9 cellular contexts compared by ENCODE assay signal in the genomic region with DNA sequence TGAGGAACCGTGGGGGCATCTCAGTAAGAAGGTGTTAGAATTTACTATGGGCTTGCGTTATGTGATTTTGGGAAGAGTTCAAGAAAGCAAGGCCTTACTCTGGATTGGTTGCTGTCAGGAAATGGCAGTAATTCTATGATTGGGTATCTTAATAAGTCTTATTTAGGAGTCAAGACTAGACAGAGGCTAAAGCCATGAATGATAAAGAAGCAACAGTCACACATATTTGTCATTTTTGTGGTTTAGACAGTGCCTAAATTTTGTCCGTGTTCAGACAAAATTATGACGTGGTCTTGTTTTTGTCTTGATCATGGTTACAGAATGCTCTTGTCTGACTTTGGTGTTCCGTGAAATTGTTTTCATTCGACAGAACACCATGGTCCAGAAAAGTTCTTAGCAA. TPM values are rescaled to one million over a fixed set of nuclear protein-coding genes. Genes with fewer than 3 reads are reported as not detected.
DNase-seq lines count a peak whose midpoint lies in the region; ATAC-seq and TF ChIP-seq lines count a peak whose summit lies in the region.
"Had no signal": no experiment of that assay in that cellular context is flagged by ENCODE, and none has a peak within 500 bp of the region (broad histone marks: within the 10 kb centered on the region; RNA-seq: fewer than 3 reads in every experiment).

No MANE protein-coding gene starts in this region.

- no peaks in the 10 kb centered on the region for H3K36me3 ChIP-seq in skeletal muscle satellite cell (ENCODE audit: insufficient read depth, low read length)

- peaks cover 2% of the 10 kb centered on the region for H3K36me3 Mint-ChIP-seq in T-helper 17 cell (ENCODE audit: low read depth)

- H3K27me3 Mint-ChIP-seq in T-helper 17 cell = peaks cover 11% of the 10 kb centered on the region

- peak overlapping the region; percentile 92 for H3K27ac Mint-ChIP-seq in T-helper 17 cell

- peaks cover 21% of the 10 kb centered on the region for H3K4me1 Mint-ChIP-seq in T-helper 17 cell

- peak overlapping the region; percentile 75 for H3K9ac ChIP-seq in skeletal muscle satellite cell (ENCODE audit: low read depth, low read length)

- H3K4me2 ChIP-seq in skeletal muscle satellite cell (ENCODE audit: low read length) = peak overlapping the region; percentile 97

- H3K9me3 ChIP-seq in T-helper 17 cell (ENCODE audit: control insufficient read depth, low read length, poor library complexity, severe bottlenecking) (no peaks in the 10 kb centered on the region), skeletal muscle satellite cell (replicated peaks; ENCODE audit: low read length) (no peaks in the 10 kb centered on the region)

- ATAC-seq in T-helper 17 cell = no peak
- ATAC-seq in GM19395 (IDR thresholded peaks at IDR 0.05; ENCODE audit: unreplicated experiment) = no peak
- no peak for ATAC-seq in GM19023 (IDR thresholded peaks at IDR 0.05; ENCODE audit: unreplicated experiment)

- TF ChIP-seq CTCF in fibroblast of pulmonary artery (IDR thresholded peaks at IDR 0.05; ENCODE audit: low read length, missing control alignments) = no peak

- no peak overlapping the region for H3K4me3 ChIP-seq in fibroblast of pulmonary artery (replicated peaks; ENCODE audit: low read depth, low read length)
- H3K4me3 ChIP-seq in skeletal muscle satellite cell (ENCODE audit: low read length) = peak overlapping the region; percentile 84

- no peaks in the 10 kb centered on the region for H3K27me3 ChIP-seq in skeletal muscle satellite cell (ENCODE audit: control insufficient read depth, insufficient read depth, low read length)

- DNase-seq in GM03348 (ENCODE audit: low spot score) = peak; percentile 79
- DNase-seq in T-helper 17 cell = no peak
- DNase-seq in fibroblast of pulmonary artery (ENCODE audit: low read depth) = peak; percentile 81
- no peak for DNase-seq in 8988T
- DNase-seq in NCI-H1694 (lab: John Stamatoyannopoulos, UW) = no peak
- DNase-seq: amniotic stem cell had no signal

- peak overlapping the region; percentile 98 for H3K4me3 Mint-ChIP-seq in T-helper 17 cell

- H3K4me1 ChIP-seq in skeletal muscle satellite cell (ENCODE audit: control insufficient read depth, insufficient read depth, low read length) = peaks cover 40% of the 10 kb centered on the region

RNA-seq across cellular contexts. Expression of gene SLC46A3, which starts 0.9 kb away (rescaled TPM):
- 10 to 100 TPM; 10.8 to 11.7 TPM for total RNA-seq in T-helper 17 cell
- 0.25 and 2.0 TPM in 2 replicates for total RNA-seq in skeletal muscle satellite cell (2012; rRNA removed)

Comparison
In these comparisons a context has a peak if more than half of its experiments do, and no peak if none do; other contexts are left out.
1. DNase-seq: peak in GM03348 (single experiment) and fibroblast of pulmonary artery (single experiment); none in T-helper 17 cell (0 of 3), 8988T (single experiment) and NCI-H1694 (single experiment).